ENCODE assay signal across 22 cellular contexts in genomic region chr10:126064512-126064911, GRCh38.
DNase-seq lines count a peak whose midpoint lies in the region; ATAC-seq and TF ChIP-seq lines count a peak whose summit lies in the region.
"Had no signal": no experiment of that assay in that cellular context is flagged by ENCODE, and none has a peak within 500 bp of the region (broad histone marks: within the 10 kb centered on the region; RNA-seq: fewer than 3 reads in every experiment).

No MANE protein-coding gene starts in this region.

- peaks cover 51% of the 10 kb centered on the region for H3K4me1 ChIP-seq in GM23248 (ENCODE audit: insufficient read depth)
- H3K4me1 ChIP-seq in PC-9 (replicated peaks; ENCODE audit: insufficient read depth), result peaks cover 59% of the 10 kb centered on the region
- peaks cover 64% of the 10 kb centered on the region for H3K4me1 ChIP-seq in osteoblast (ENCODE audit: insufficient read depth, low read length)

- H3K4me1 Mint-ChIP-seq in dendritic cell treated with granulocyte-macrophage colony-stimulating factor and Interleukin-4, amounts not matched to agents 40 ng/mL and 50 ng/mL, for 4 days (ENCODE audit: low read depth), result peaks cover 61% of the 10 kb centered on the region
- H3K4me1 Mint-ChIP-seq: CD4-positive, alpha-beta memory T cell had no signal

- H3K27ac Mint-ChIP-seq in dendritic cell treated with granulocyte-macrophage colony-stimulating factor and Interleukin-4, amounts not matched to agents 40 ng/mL and 50 ng/mL, for 4 days, result peak overlapping the region; percentile 90
- H3K27ac Mint-ChIP-seq: CD4-positive, alpha-beta memory T cell had no signal

- no peaks in the 10 kb centered on the region for H3K27me3 ChIP-seq in GM23248 (replicated peaks; ENCODE audit: insufficient read depth)
- no peaks in the 10 kb centered on the region for H3K27me3 ChIP-seq in PC-9 (ENCODE audit: insufficient read depth, low read depth)
- no peaks in the 10 kb centered on the region for H3K27me3 ChIP-seq in osteoblast (ENCODE audit: insufficient read depth, low read length)
- H3K27me3 ChIP-seq: BLaER1 treated with 17β-estradiol and CSF1 and Interleukin-3, amounts not matched to agents 10 nM and 100 nM; SJSA1 had no signal

- H3F3A ChIP-seq in GM23248 (ENCODE audit: insufficient read depth) (peaks cover 53% of the 10 kb centered on the region), PC-9 (ENCODE audit: insufficient read depth, low read depth) (peaks cover 30% of the 10 kb centered on the region; the same call in 1 of the 2 replicates)

- H3K79me2 ChIP-seq in GM23248 (ENCODE audit: insufficient read depth) (no peaks in the 10 kb centered on the region), PC-9 (ENCODE audit: low read depth) (no peaks in the 10 kb centered on the region), osteoblast (ENCODE audit: insufficient read depth, low read length) (no peaks in the 10 kb centered on the region)

- no peak overlapping the region for H3K4me2 ChIP-seq in GM23248 (ENCODE audit: unreplicated experiment)
- H3K4me2 ChIP-seq in PC-9, result no peak overlapping the region
- H3K4me2 ChIP-seq in osteoblast (ENCODE audit: insufficient read depth, low read length), result no peak overlapping the region
- H3K4me2 ChIP-seq: BLaER1 treated with 17β-estradiol and CSF1 and Interleukin-3, amounts not matched to agents 10 nM and 100 nM had no signal

- intact Hi-C loops in PC-9 (cut with micrococcal nuclease; ENCODE audit: unreplicated experiment), result loop anchor here (5.0 to 10.0 kb wide), 2 partner anchors 180 to 838 kb away; partner anchors contain the start of gene DHX32
- intact Hi-C loops in dendritic cell treated with granulocyte-macrophage colony-stimulating factor and Interleukin-4, amounts not matched to agents 40 ng/mL and 50 ng/mL, for 4 days (cut with micrococcal nuclease), result no loop called here

- H4K20me1 ChIP-seq in GM23248 (ENCODE audit: insufficient read depth) (no peaks in the 10 kb centered on the region), PC-9 (ENCODE audit: insufficient read depth) (no peaks in the 10 kb centered on the region), osteoblast (ENCODE audit: insufficient read depth, low read length) (no peaks in the 10 kb centered on the region)
- H4K20me1 ChIP-seq: BLaER1 treated with 17β-estradiol and CSF1 and Interleukin-3, amounts not matched to agents 10 nM and 100 nM had no signal

- POLR2A ChIA-PET in PC-9 (lab: Charles Lee; ENCODE audit: unreplicated experiment), result interaction anchor here (0.6 kb wide), 1 partner anchor 164 kb away, joined by 4 read pairs; no protein-coding TSS in a partner anchor

- in situ Hi-C loops in GM23248 (cut with MboI), result no loop called here

- TF ChIP-seq CTCF in PC-9 (conservative IDR thresholded peaks at IDR 0.05) (no peak), osteoblast (IDR thresholded peaks at IDR 0.05; ENCODE audit: extremely low read depth, low read depth, low read length) (no peak)

- WGBS in GM23248 (ENCODE audit: low coverage in 1 of 2, low lambda C conversion rate in 2 of 2, missing lambda C conversion rate in 2 of 2), 2 experiments, result 91 to 92% methylated on average over 15 to 16 of the region's 16 CpGs

- H3K9me2 ChIP-seq in GM23248 (ENCODE audit: insufficient read depth) (no peaks in the 10 kb centered on the region), PC-9 (ENCODE audit: insufficient read depth) (no peaks in the 10 kb centered on the region)

- H3K4me3 ChIP-seq in GM23248 (no peak overlapping the region), PC-9 (no peak overlapping the region), osteoblast (ENCODE audit: insufficient read depth, low read length) (no peak overlapping the region)
- H3K4me3 ChIP-seq: BLaER1 treated with 17β-estradiol and CSF1 and Interleukin-3, amounts not matched to agents 10 nM and 100 nM; SJSA1 had no signal

- H3K4me3 Mint-ChIP-seq in dendritic cell treated with granulocyte-macrophage colony-stimulating factor and Interleukin-4, amounts not matched to agents 40 ng/mL and 50 ng/mL, for 4 days, result no peak overlapping the region
- H3K4me3 Mint-ChIP-seq: CD4-positive, alpha-beta memory T cell had no signal

- CTCF ChIA-PET in PC-9 (lab: Charles Lee), result no interaction called here

- no peaks in the 10 kb centered on the region for H3K9me3 ChIP-seq in GM23248 (ENCODE audit: low read depth)
- no peaks in the 10 kb centered on the region for H3K9me3 ChIP-seq in PC-9 (ENCODE audit: insufficient read depth, low read depth)
- H3K9me3 ChIP-seq in osteoblast (ENCODE audit: low read depth, low read length), result no peaks in the 10 kb centered on the region
- H3K9me3 ChIP-seq: SJSA1 had no signal

- peaks cover 6% of the 10 kb centered on the region for H3K36me3 Mint-ChIP-seq in dendritic cell treated with granulocyte-macrophage colony-stimulating factor and Interleukin-4, amounts not matched to agents 40 ng/mL and 50 ng/mL, for 4 days (ENCODE audit: low read depth)

- H2AFZ ChIP-seq in GM23248 (no peak overlapping the region), PC-9 (no peak overlapping the region), osteoblast (ENCODE audit: low read length) (no peak overlapping the region)

- H3K36me3 ChIP-seq in GM23248 (ENCODE audit: low read depth), result peaks cover 13% of the 10 kb centered on the region; the same call in 1 of the 2 replicates
- no peaks in the 10 kb centered on the region for H3K36me3 ChIP-seq in PC-9 (ENCODE audit: low read depth)
- H3K36me3 ChIP-seq in osteoblast (ENCODE audit: insufficient read depth, low read length), result peaks cover 50% of the 10 kb centered on the region
- H3K36me3 ChIP-seq: BLaER1 treated with 17β-estradiol and CSF1 and Interleukin-3, amounts not matched to agents 10 nM and 100 nM; SJSA1 had no signal

- 0 out of 2 replicates have a peak overlapping the region, but pooled peaks have one; percentile 98 for H3K27ac ChIP-seq in GM23248
- peak overlapping the region; percentile 90 for H3K27ac ChIP-seq in PC-9
- H3K27ac ChIP-seq in osteoblast (ENCODE audit: low read depth, low read length), result peak overlapping the region; percentile 99
- H3K27ac ChIP-seq: BLaER1 treated with 17β-estradiol and CSF1 and Interleukin-3, amounts not matched to agents 10 nM and 100 nM; SJSA1 had no signal

- ATAC-seq in GM21526 (IDR thresholded peaks at IDR 0.05; ENCODE audit: low FRiP score, unreplicated experiment), result no peak
- ATAC-seq: HCT116, Right ventricle myocardium inferior had no signal

- DNase-seq in GM23248 (no peak), PC-9 (no peak), osteoblast (ENCODE audit: insufficient read length, low spot score, missing footprints) (no peak), retina (no peak), H4 (ENCODE audit: low spot score) (no peak)
- DNase-seq: AML-193; CD4-positive, alpha-beta memory T cell; COR-L47; DMS53; Karpas-422; NCI-H1092; NCI-H1417 treated with DMSO at 0.1 percent for 48 hours; NCI-H1694 treated with DMSO at 0.1 percent for 48 hours; NCI-H2081; NCI-H2227 treated with DMSO at 0.1 percent for 48 hours; NCI-H69 had no signal

- H3K9me3 Mint-ChIP-seq in dendritic cell treated with granulocyte-macrophage colony-stimulating factor and Interleukin-4, amounts not matched to agents 40 ng/mL and 50 ng/mL, for 4 days, result peaks cover 9% of the 10 kb centered on the region

- no peak overlapping the region for H3K9ac ChIP-seq in GM23248
- H3K9ac ChIP-seq: BLaER1 treated with 17β-estradiol and CSF1 and Interleukin-3, amounts not matched to agents 10 nM and 100 nM had no signal

- no TSS peak for BruUV-seq in PC-9 (replicated peaks; lab: Mats Ljungman, UMichigan)

- H3K27me3 Mint-ChIP-seq in dendritic cell treated with granulocyte-macrophage colony-stimulating factor and Interleukin-4, amounts not matched to agents 40 ng/mL and 50 ng/mL, for 4 days, result peaks cover 13% of the 10 kb centered on the region
